ENCODE assay signal across 8 cellular contexts in genomic region chr17:73591278-73592078, GRCh38. TPM values are rescaled to one million over a fixed set of nuclear protein-coding genes. Genes with fewer than 3 reads are reported as not detected.
DNase-seq lines count a peak whose midpoint lies in the region; ATAC-seq and TF ChIP-seq lines count a peak whose summit lies in the region.

No MANE protein-coding gene starts in this region.

- H3K9me3 ChIP-seq in spleen (no peaks in the 10 kb centered on the region), vagina (no peaks in the 10 kb centered on the region), BE2C (no peaks in the 10 kb centered on the region)

- TF ChIP-seq POLR2A in spleen (IDR thresholded peaks at IDR 0.05): no peak
- no peak for TF ChIP-seq POLR2A in vagina (IDR thresholded peaks at IDR 0.05)

- H3K4me1 ChIP-seq in spleen: peaks cover 46 to 100% (median 78%) of the 10 kb centered on the region in 6 donors
- H3K4me1 ChIP-seq in vagina: no peaks in the 10 kb centered on the region
- H3K4me1 ChIP-seq in BE2C: peaks cover 7% of the 10 kb centered on the region

- H3K27ac ChIP-seq in spleen (peak overlapping the region; percentile 60 to 86 (median 80)), vagina (no peak overlapping the region)

- no peak for TF ChIP-seq CTCF in spleen (IDR thresholded peaks at IDR 0.05 in 8 of 11, conservative IDR thresholded peaks at IDR 0.05 in 3 of 11)
- no peak for TF ChIP-seq CTCF in vagina (IDR thresholded peaks at IDR 0.05)
- no peak for TF ChIP-seq CTCF in BE2C (IDR thresholded peaks at IDR 0.05; ENCODE audit: low read depth, low read length)

- 12 to 22% (median 16%) methylated on average over 17 to 19 of the region's 19 CpGs for WGBS in spleen, 5 donors

- ATAC-seq in HG03097 (IDR thresholded peaks at IDR 0.05; ENCODE audit: low FRiP score, unreplicated experiment): peak; percentile 64

- peaks cover 0 to 13% (median 0%) of the 10 kb centered on the region in 7 donors for H3K27me3 ChIP-seq in spleen (replicated peaks in 1 of 7)
- H3K27me3 ChIP-seq in vagina: no peaks in the 10 kb centered on the region
- H3K27me3 ChIP-seq in BE2C: peaks cover 45% of the 10 kb centered on the region

- DNase-seq in GM19240 (ENCODE audit: insufficient read length, low spot score) (peak; percentile 49), spleen (peak; percentile 92), NCI-H526 treated with DMSO at 0.1 percent for 48 hours (lab: John Stamatoyannopoulos, UW) (no peak), vagina (ENCODE audit: extremely low spot score in 2 of 2) (no peak), cerebellar nuclear complex (lab: John Stamatoyannopoulos, UW) (no peak), BE2C (no peak)
- DNase-seq in activated CD4-positive, alpha-beta T cell treated with anti-CD3 and anti-CD28 coated beads for 4 hours: peak; percentile 21 to 29

- intact Hi-C loops in spleen (cut with DNase I; ENCODE audit: low total_unique reads) (no loop called here), vagina (cut with DNase I) (no loop called here)

- H3K4me3 ChIP-seq in spleen: peak overlapping the region in 4 of 8 donors; percentile 10 to 40 (median 18)
- H3K4me3 ChIP-seq in vagina: no peak overlapping the region
- H3K4me3 ChIP-seq in BE2C (ENCODE audit: low read depth, low read length): no peak overlapping the region

- H3K36me3 ChIP-seq in spleen (no peaks in the 10 kb centered on the region), vagina (no peaks in the 10 kb centered on the region), BE2C (no peaks in the 10 kb centered on the region)

RNA-seq across cellular contexts. Expression of gene SDK2, which starts 52.8 kb away (rescaled TPM):
- 10 to 100 TPM in 5 of 7 donors, 1 to 10 TPM in 2; 9.2 to 16.5 (median 10.8) TPM for total RNA-seq in spleen
- polyA plus RNA-seq in spleen: under 1 TPM; 0.86 to 1.00 (median 0.96) TPM
- 1.7 TPM for total RNA-seq in vagina
- 3.5 TPM for polyA plus RNA-seq in BE2C (2012; ENCODE audit: insufficient read depth, insufficient read length, low read depth)

Comparison
In these comparisons a context has a peak if more than half of its experiments do, and no peak if none do; other contexts are left out.
1. DNase-seq: peak in GM19240 (single experiment), activated CD4-positive, alpha-beta T cell treated with anti-CD3 and anti-CD28 coated beads for 4 hours (2 of 2) and spleen (single experiment); none in NCI-H526 treated with DMSO at 0.1 percent for 48 hours (single experiment), vagina (0 of 2), cerebellar nuclear complex (0 of 2) and BE2C (single experiment).